1 cellular context compared by ENCODE assay signal in the genomic region with DNA sequence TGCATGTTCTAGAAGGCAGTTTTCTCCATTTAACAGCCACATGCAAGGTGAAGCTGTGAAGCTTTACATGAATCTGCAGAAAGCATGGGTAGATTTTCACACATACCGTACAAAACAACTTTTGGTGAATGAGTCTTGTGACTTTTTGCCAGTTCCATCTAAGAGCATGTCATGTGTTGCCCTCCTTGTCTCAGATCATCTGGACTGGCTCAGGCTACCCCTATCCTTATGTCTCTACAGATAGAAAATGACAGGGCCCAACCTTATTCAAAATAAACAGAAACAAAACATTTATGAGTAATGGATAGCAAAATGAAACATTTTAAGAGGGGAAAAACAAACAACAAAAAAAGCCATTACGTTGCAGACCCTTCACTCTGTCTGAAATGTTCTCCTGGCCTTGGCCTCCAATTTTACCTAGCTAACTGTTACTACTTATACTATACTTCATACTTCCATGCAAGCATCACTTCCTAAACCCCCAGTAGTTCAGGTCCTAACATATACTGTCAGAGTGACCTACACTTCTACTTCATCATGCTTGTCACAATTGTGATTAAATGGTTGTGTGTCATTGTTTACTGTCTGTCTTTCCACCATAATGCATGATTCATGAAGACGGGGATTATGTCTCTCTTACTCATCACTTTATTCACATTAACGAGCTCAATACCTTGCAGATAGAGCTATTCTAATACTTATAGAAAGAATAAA.
TF ChIP-seq lines count a peak whose summit lies in the region.

No MANE protein-coding gene starts in this region.

TF ChIP-seq in A549, 52 proteins besides CTCF, POLR2A, EP300 and RAD21 (continued from another document):
- TF ChIP-seq BCL3 (IDR thresholded peaks at IDR 0.05) (no peak), GATA3 (IDR thresholded peaks at IDR 0.05; ENCODE audit: borderline replicate concordance) (peak; percentile 86)
